8 cellular contexts compared by ENCODE assay signal in the genomic region with DNA sequence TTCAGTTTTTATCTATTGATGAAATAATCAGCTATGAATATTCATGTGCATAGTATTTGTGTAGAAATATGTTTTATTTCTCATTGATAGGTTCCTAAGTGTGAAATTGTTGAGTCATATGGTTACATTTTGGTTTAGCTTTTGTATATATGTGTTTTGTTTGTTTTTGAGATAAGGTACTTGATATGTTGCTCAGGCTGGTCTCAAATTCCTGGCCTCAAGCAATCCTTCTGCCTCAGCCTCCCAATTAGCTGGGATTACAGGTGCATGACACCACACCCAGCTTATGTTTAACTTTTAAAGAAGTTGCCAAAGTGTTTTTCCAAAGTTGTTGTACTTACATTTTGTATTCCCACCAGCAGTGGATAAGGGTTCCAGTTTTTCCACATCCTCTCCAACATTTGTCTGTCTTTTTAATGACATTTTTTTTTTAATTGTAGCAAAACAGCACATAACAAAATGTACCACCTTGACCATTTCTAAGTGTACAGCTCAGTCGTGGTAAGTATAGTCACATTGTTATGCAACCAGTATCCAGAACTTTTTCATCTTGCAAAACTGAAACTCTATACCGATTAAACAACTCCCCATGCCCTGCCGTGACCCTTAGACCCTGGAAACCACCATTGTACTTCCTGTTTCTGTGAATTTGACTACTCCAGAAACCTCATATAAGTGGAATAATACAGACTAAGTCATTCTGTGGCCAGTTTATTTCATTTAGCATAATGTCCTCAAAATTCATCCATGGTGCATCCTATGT. TPM values are rescaled to one million over a fixed set of nuclear protein-coding genes. Genes with fewer than 3 reads are reported as not detected.
DNase-seq lines count a peak whose midpoint lies in the region; ATAC-seq and TF ChIP-seq lines count a peak whose summit lies in the region.

No MANE protein-coding gene starts in this region.

- no peaks in the 10 kb centered on the region for H3K36me3 Mint-ChIP-seq in activated CD4-positive, alpha-beta memory T cell treated with anti-CD3 and anti-CD28 coated beads for 36 hours
- H3K36me3 Mint-ChIP-seq in activated CD4-positive, alpha-beta memory T cell treated with anti-CD3 and anti-CD28 coated beads, Interleukin-2, amount 10 ng/mL, durations not matched to agents 7 days and 5 days (ENCODE audit: low read depth): no peaks in the 10 kb centered on the region
- no peaks in the 10 kb centered on the region for H3K36me3 Mint-ChIP-seq in activated CD8-positive, alpha-beta T cell treated with anti-CD3 and anti-CD28 coated beads for 36 hours (ENCODE audit: low read depth)

- H3K4me3 ChIP-seq in skeletal muscle satellite cell (ENCODE audit: low read length): peak overlapping the region; percentile 43

- H3K27me3 ChIP-seq in skeletal muscle satellite cell (ENCODE audit: control insufficient read depth, insufficient read depth, low read length): no peaks in the 10 kb centered on the region

- H3K4me1 Mint-ChIP-seq in activated CD4-positive, alpha-beta memory T cell treated with anti-CD3 and anti-CD28 coated beads for 36 hours (ENCODE audit: low read depth): peaks cover 8% of the 10 kb centered on the region
- H3K4me1 Mint-ChIP-seq in activated CD4-positive, alpha-beta memory T cell treated with anti-CD3 and anti-CD28 coated beads, Interleukin-2, amount 10 ng/mL, durations not matched to agents 7 days and 5 days: peaks cover 9% of the 10 kb centered on the region
- peaks cover 7% of the 10 kb centered on the region for H3K4me1 Mint-ChIP-seq in activated CD8-positive, alpha-beta T cell treated with anti-CD3 and anti-CD28 coated beads for 36 hours (ENCODE audit: low read depth)

- intact Hi-C loops in activated CD4-positive, alpha-beta memory T cell treated with anti-CD3 and anti-CD28 coated beads for 36 hours (cut with micrococcal nuclease): no loop called here
- intact Hi-C loops in activated CD8-positive, alpha-beta T cell treated with anti-CD3 and anti-CD28 coated beads for 36 hours (cut with micrococcal nuclease): no loop called here

- no peaks in the 10 kb centered on the region for H3K9me3 Mint-ChIP-seq in activated CD4-positive, alpha-beta memory T cell treated with anti-CD3 and anti-CD28 coated beads for 36 hours
- H3K9me3 Mint-ChIP-seq in activated CD4-positive, alpha-beta memory T cell treated with anti-CD3 and anti-CD28 coated beads, Interleukin-2, amount 10 ng/mL, durations not matched to agents 7 days and 5 days: no peaks in the 10 kb centered on the region
- no peaks in the 10 kb centered on the region for H3K9me3 Mint-ChIP-seq in activated CD8-positive, alpha-beta T cell treated with anti-CD3 and anti-CD28 coated beads for 36 hours

- H3K9me3 ChIP-seq in skeletal muscle satellite cell (replicated peaks; ENCODE audit: low read length): no peaks in the 10 kb centered on the region

- no peak for TF ChIP-seq CTCF in activated CD8-positive, alpha-beta T cell treated with anti-CD3 and anti-CD28 coated beads for 36 hours (IDR thresholded peaks at IDR 0.05)

- CTCF ChIA-PET in activated CD4-positive, alpha-beta memory T cell treated with anti-CD3 and anti-CD28 coated beads for 36 hours (lab: Charles Lee): interaction anchor here (0.6 to 0.9 kb wide), 2 partner anchors 64 to 319 kb away, joined by 3 to 5 read pairs; no protein-coding TSS in a partner anchor
- CTCF ChIA-PET in activated CD4-positive, alpha-beta memory T cell treated with anti-CD3 and anti-CD28 coated beads, Interleukin-2, amount 10 ng/mL, durations not matched to agents 7 days and 5 days (lab: Charles Lee): no interaction called here
- CTCF ChIA-PET in activated CD8-positive, alpha-beta T cell treated with anti-CD3 and anti-CD28 coated beads for 36 hours (lab: Charles Lee): interaction anchor here (1.0 to 1.1 kb wide), 2 partner anchors 23 to 63 kb away, joined by 3 read pairs; a partner anchor contains a TSS

- peaks cover 13% of the 10 kb centered on the region for H3K4me1 ChIP-seq in skeletal muscle satellite cell (ENCODE audit: control insufficient read depth, insufficient read depth, low read length)

- H3K27me3 Mint-ChIP-seq in activated CD4-positive, alpha-beta memory T cell treated with anti-CD3 and anti-CD28 coated beads for 36 hours: no peaks in the 10 kb centered on the region
- H3K27me3 Mint-ChIP-seq in activated CD4-positive, alpha-beta memory T cell treated with anti-CD3 and anti-CD28 coated beads, Interleukin-2, amount 10 ng/mL, durations not matched to agents 7 days and 5 days: no peaks in the 10 kb centered on the region
- H3K27me3 Mint-ChIP-seq in activated CD8-positive, alpha-beta T cell treated with anti-CD3 and anti-CD28 coated beads for 36 hours: no peaks in the 10 kb centered on the region

- peak overlapping the region; percentile 65 for H3K4me2 ChIP-seq in skeletal muscle satellite cell (ENCODE audit: low read length)

- no peak overlapping the region for H3K27ac Mint-ChIP-seq in activated CD4-positive, alpha-beta memory T cell treated with anti-CD3 and anti-CD28 coated beads for 36 hours
- no peak overlapping the region for H3K27ac Mint-ChIP-seq in activated CD4-positive, alpha-beta memory T cell treated with anti-CD3 and anti-CD28 coated beads, Interleukin-2, amount 10 ng/mL, durations not matched to agents 7 days and 5 days
- H3K27ac Mint-ChIP-seq in activated CD8-positive, alpha-beta T cell treated with anti-CD3 and anti-CD28 coated beads for 36 hours: no peak overlapping the region

- peak; percentile 91 for ATAC-seq in HG03159 (IDR thresholded peaks at IDR 0.05; ENCODE audit: unreplicated experiment)
- ATAC-seq in activated CD8-positive, alpha-beta T cell treated with anti-CD3 and anti-CD28 coated beads for 36 hours: peak; percentile 39

- H3K4me3 Mint-ChIP-seq in activated CD4-positive, alpha-beta memory T cell treated with anti-CD3 and anti-CD28 coated beads for 36 hours: no peak overlapping the region
- no peak overlapping the region for H3K4me3 Mint-ChIP-seq in activated CD4-positive, alpha-beta memory T cell treated with anti-CD3 and anti-CD28 coated beads, Interleukin-2, amount 10 ng/mL, durations not matched to agents 7 days and 5 days
- no peak overlapping the region for H3K4me3 Mint-ChIP-seq in activated CD8-positive, alpha-beta T cell treated with anti-CD3 and anti-CD28 coated beads for 36 hours

- no peaks in the 10 kb centered on the region for H3K36me3 ChIP-seq in skeletal muscle satellite cell (ENCODE audit: insufficient read depth, low read length)

- DNase-seq in activated CD4-positive, alpha-beta memory T cell treated with anti-CD3 and anti-CD28 coated beads for 36 hours: peak; percentile 14
- DNase-seq in activated CD4-positive, alpha-beta memory T cell treated with anti-CD3 and anti-CD28 coated beads, Interleukin-2, amount 10 ng/mL, durations not matched to agents 7 days and 5 days: no peak
- DNase-seq in activated CD8-positive, alpha-beta T cell treated with anti-CD3 and anti-CD28 coated beads for 36 hours: peak; percentile 44
- DNase-seq in stimulated activated CD4-positive, alpha-beta T cell treated with anti-CD3 and anti-CD28 coated beads, Interleukin-1b, Interleukin-23, amount 100 ng/mL, for 48 hours: no peak
- DNase-seq in kidney glomerular epithelial cell (lab: John Stamatoyannopoulos, UW) (no peak), glomerular visceral epithelial cell (ENCODE audit: extremely low spot score) (no peak)

- no peak overlapping the region for H3K9ac ChIP-seq in skeletal muscle satellite cell (ENCODE audit: low read depth, low read length)

- POLR2A ChIA-PET in activated CD4-positive, alpha-beta memory T cell treated with anti-CD3 and anti-CD28 coated beads for 36 hours (lab: Charles Lee): no interaction called here
- POLR2A ChIA-PET in activated CD4-positive, alpha-beta memory T cell treated with anti-CD3 and anti-CD28 coated beads, Interleukin-2, amount 10 ng/mL, durations not matched to agents 7 days and 5 days (lab: Charles Lee): no interaction called here
- POLR2A ChIA-PET in activated CD8-positive, alpha-beta T cell treated with anti-CD3 and anti-CD28 coated beads for 36 hours (lab: Charles Lee): interaction anchor here (1.5 kb wide), 1 partner anchor 62 kb away, joined by 3 read pairs; no protein-coding TSS in a partner anchor

RNA-seq across cellular contexts. Expression of a gene that starts 12.6 kb away (rescaled TPM):
- total RNA-seq in activated CD4-positive, alpha-beta memory T cell treated with anti-CD3 and anti-CD28 coated beads for 36 hours: 10 to 100 TPM; 14.5 to 14.8 TPM
- total RNA-seq in activated CD4-positive, alpha-beta memory T cell treated with anti-CD3 and anti-CD28 coated beads, Interleukin-2, amount 10 ng/mL, durations not matched to agents 7 days and 5 days: 10 to 100 TPM; 10.9 to 13.2 TPM
- total RNA-seq in activated CD8-positive, alpha-beta T cell treated with anti-CD3 and anti-CD28 coated beads for 36 hours: 10 to 100 TPM; 12.1 to 12.8 TPM
- 15.0 and 15.3 TPM in 2 replicates for total RNA-seq in skeletal muscle satellite cell (2012; rRNA removed)

RNA-seq across cellular contexts. Expression of a gene that starts 53.3 kb away (rescaled TPM):
- total RNA-seq in activated CD4-positive, alpha-beta memory T cell treated with anti-CD3 and anti-CD28 coated beads for 36 hours: 10 to 100 TPM; 42.3 to 44.0 TPM
- 10 to 100 TPM; 32.2 to 40.1 TPM for total RNA-seq in activated CD4-positive, alpha-beta memory T cell treated with anti-CD3 and anti-CD28 coated beads, Interleukin-2, amount 10 ng/mL, durations not matched to agents 7 days and 5 days
- 10 to 100 TPM; 49.7 to 58.2 TPM for total RNA-seq in activated CD8-positive, alpha-beta T cell treated with anti-CD3 and anti-CD28 coated beads for 36 hours
- total RNA-seq in skeletal muscle satellite cell (2012; rRNA removed): 25.8 and 28.4 TPM in 2 replicates

RNA-seq across cellular contexts. Expression of a gene that starts 54.6 kb away (rescaled TPM):
- 1 to 10 TPM; 5.6 to 5.7 TPM for total RNA-seq in activated CD4-positive, alpha-beta memory T cell treated with anti-CD3 and anti-CD28 coated beads for 36 hours
- total RNA-seq in activated CD4-positive, alpha-beta memory T cell treated with anti-CD3 and anti-CD28 coated beads, Interleukin-2, amount 10 ng/mL, durations not matched to agents 7 days and 5 days: 1 to 10 TPM; 6.9 to 7.0 TPM
- total RNA-seq in activated CD8-positive, alpha-beta T cell treated with anti-CD3 and anti-CD28 coated beads for 36 hours: 10 to 100 TPM in 1 of 2 experiments, 1 to 10 TPM in 1; 9.5 to 10.3 TPM
- 7.4 and 8.7 TPM in 2 replicates for total RNA-seq in skeletal muscle satellite cell (2012; rRNA removed)

Comparison
In these comparisons a context has a peak if more than half of its experiments do, and no peak if none do; other contexts are left out.
1. DNase-seq: peak in activated CD4-positive, alpha-beta memory T cell treated with anti-CD3 and anti-CD28 coated beads for 36 hours (single experiment) and activated CD8-positive, alpha-beta T cell treated with anti-CD3 and anti-CD28 coated beads for 36 hours (single experiment); none in activated CD4-positive, alpha-beta memory T cell treated with anti-CD3 and anti-CD28 coated beads, Interleukin-2, amount 10 ng/mL, durations not matched to agents 7 days and 5 days (single experiment), stimulated activated CD4-positive, alpha-beta T cell treated with anti-CD3 and anti-CD28 coated beads, Interleukin-1b, Interleukin-23, amount 100 ng/mL, for 48 hours (single experiment), kidney glomerular epithelial cell (single experiment) and glomerular visceral epithelial cell (single experiment).